Comparison of ENCODE assay signal across 24 cellular contexts in the genomic region with DNA sequence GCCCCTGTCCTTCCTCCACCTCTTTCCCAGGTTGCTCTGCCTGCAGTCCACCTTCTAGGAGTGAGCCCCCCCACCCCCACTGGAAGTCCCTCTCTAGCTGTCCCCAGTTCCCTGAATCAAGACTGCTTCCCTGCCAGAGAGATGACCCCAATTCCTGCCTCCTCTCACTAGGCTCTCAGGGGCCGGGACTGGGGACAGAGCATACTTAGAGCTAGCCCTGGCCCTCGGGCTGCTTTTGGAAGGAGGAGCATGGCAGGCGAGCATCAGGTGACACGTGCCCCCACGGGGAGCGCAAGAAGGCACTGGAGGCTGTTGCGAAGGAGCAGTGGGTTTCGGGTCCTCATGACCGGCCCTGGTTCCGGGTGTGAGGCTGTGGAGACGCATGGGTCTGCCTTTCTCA. TPM values are rescaled to one million over a fixed set of nuclear protein-coding genes. Genes with fewer than 3 reads are reported as not detected.
A peak's percentile ranks its signal among the peaks of the same experiment; 100 is the strongest.
DNase-seq lines count a peak whose midpoint lies in the region; ATAC-seq and TF ChIP-seq lines count a peak whose summit lies in the region.
"Had no signal": no experiment of that assay in that cellular context is flagged by ENCODE, and none has a peak within 500 bp of the region (broad histone marks: within the 10 kb centered on the region; RNA-seq: fewer than 3 reads in every experiment).

No MANE protein-coding gene starts in this region.

- no peaks in the 10 kb centered on the region for H3K9me3 Mint-ChIP-seq in activated T-cell treated with anti-CD3 and anti-CD28 coated beads, Interleukin-2, amount 50 U/mL, for 24 hours
- no peaks in the 10 kb centered on the region for H3K9me3 Mint-ChIP-seq in WTC11
- H3K9me3 Mint-ChIP-seq: CD14-positive monocyte had no signal

- H3K36me3 Mint-ChIP-seq in activated T-cell treated with anti-CD3 and anti-CD28 coated beads, Interleukin-2, amount 50 U/mL, for 24 hours (ENCODE audit: low read depth) = peaks cover 74% of the 10 kb centered on the region
- H3K36me3 Mint-ChIP-seq in WTC11 = peaks cover 33% of the 10 kb centered on the region

- CTCF ChIA-PET in HEK293 (lab: Yijun Ruan, JAX) = no interaction called here
- CTCF ChIA-PET in WTC11 (lab: Charles Lee) = interaction anchor here (0.7 kb wide), 1 partner anchor 326 kb away, joined by 3 read pairs; no protein-coding TSS in a partner anchor

- H3K36me3 ChIP-seq in HEK293 (ENCODE audit: control insufficient read depth in 2 of 2, insufficient read depth in 1 of 2, low read length in 2 of 2) = peaks cover 4 to 39% of the 10 kb centered on the region in 2 experiments; a peak in 2 of 3 replicates
- H3K36me3 ChIP-seq in osteoblast (ENCODE audit: insufficient read depth, low read length) = peaks cover 17% of the 10 kb centered on the region

- H3K4me1 Mint-ChIP-seq in activated T-cell treated with anti-CD3 and anti-CD28 coated beads, Interleukin-2, amount 50 U/mL, for 24 hours (ENCODE audit: low read depth) = peaks cover 37% of the 10 kb centered on the region
- no peaks in the 10 kb centered on the region for H3K4me1 Mint-ChIP-seq in WTC11
- H3K4me1 Mint-ChIP-seq: CD14-positive monocyte had no signal

- no peak overlapping the region for H2AFZ ChIP-seq in osteoblast (ENCODE audit: low read length)

- H3K27ac ChIP-seq in HEK293 (ENCODE audit: extremely low read depth, low read depth, low read length) = no peak overlapping the region
- H3K27ac ChIP-seq in osteoblast (ENCODE audit: low read depth, low read length) = no peak overlapping the region
- H3K27ac ChIP-seq: Peyer's patch, SJCRH30 had no signal

- ATAC-seq in WTC11 = no peak
- no peak for ATAC-seq in GM19324 (IDR thresholded peaks at IDR 0.05; ENCODE audit: low FRiP score, unreplicated experiment)
- ATAC-seq in GM21390 (IDR thresholded peaks at IDR 0.05; ENCODE audit: unreplicated experiment) = no peak
- ATAC-seq: A549 had no signal

- TF ChIP-seq CTCF in HEK293 (tag by site-specific recombination; IDR thresholded peaks at IDR 0.05) = no peak
- TF ChIP-seq CTCF in WTC11 (IDR thresholded peaks at IDR 0.05) = no peak
- TF ChIP-seq CTCF in osteoblast (IDR thresholded peaks at IDR 0.05; ENCODE audit: extremely low read depth, low read depth, low read length) = no peak

- H3K79me2 ChIP-seq in osteoblast (ENCODE audit: insufficient read depth, low read length) = peaks cover 65% of the 10 kb centered on the region

- H3K4me1 ChIP-seq in HEK293 (ENCODE audit: control insufficient read depth, insufficient read depth, low read length) = no peaks in the 10 kb centered on the region
- peaks cover 3% of the 10 kb centered on the region for H3K4me1 ChIP-seq in osteoblast (ENCODE audit: insufficient read depth, low read length)
- H3K4me1 ChIP-seq: HAP-1, SJCRH30 had no signal

- peaks cover 9% of the 10 kb centered on the region for H4K20me1 ChIP-seq in osteoblast (ENCODE audit: insufficient read depth, low read length)

- H3K27ac Mint-ChIP-seq in activated T-cell treated with anti-CD3 and anti-CD28 coated beads, Interleukin-2, amount 50 U/mL, for 24 hours = peak overlapping the region; percentile 26
- H3K27ac Mint-ChIP-seq in WTC11 = peak overlapping the region; percentile 65; the same call in 1 of the 2 replicates
- H3K27ac Mint-ChIP-seq: B cell had no signal

- H3K4me2 ChIP-seq in osteoblast (ENCODE audit: insufficient read depth, low read length) = no peak overlapping the region
- H3K4me2 ChIP-seq: A549 had no signal

- no peaks in the 10 kb centered on the region for H3K27me3 Mint-ChIP-seq in activated T-cell treated with anti-CD3 and anti-CD28 coated beads, Interleukin-2, amount 50 U/mL, for 24 hours
- H3K27me3 Mint-ChIP-seq in WTC11 (ENCODE audit: low read depth) = no peaks in the 10 kb centered on the region
- H3K27me3 Mint-ChIP-seq: B cell had no signal

- DNase-seq in activated T-cell treated with anti-CD3 and anti-CD28 coated beads, Interleukin-2, amount 50 U/mL, for 24 hours = no peak
- no peak for DNase-seq in activated T-cell treated with anti-CD3 and anti-CD28 coated beads, Interleukin-2, amount 50 U/mL, for 48 hours
- DNase-seq in WTC11 (ENCODE audit: low spot score) = no peak
- peak; percentile 62 for DNase-seq in osteoblast (ENCODE audit: insufficient read length, low spot score, missing footprints)
- no peak for DNase-seq in stimulated activated CD8-positive, alpha-beta memory T cell treated with anti-CD3 and anti-CD28 coated beads, Interleukin-4, amount 100 ng/mL, for 48 hours
- DNase-seq: DMS53; GF-D8; KBM-7; NCI-H1092 treated with DMSO at 0.1 percent for 48 hours; NCI-H1436 treated with DMSO at 0.1 percent for 48 hours; NCI-H2029; NCI-H345; NCI-H524; NCI-H774; NK-92 treated with Interleukin-12 subunit alpha and Interleukin-12 subunit beta, amount 100 ng/mL, for 24 hours; SJCRH30 had no signal

- no peaks in the 10 kb centered on the region for H3K27me3 ChIP-seq in osteoblast (ENCODE audit: insufficient read depth, low read length)
- H3K27me3 ChIP-seq: Peyer's patch, SJCRH30 had no signal

- H3K4me3 ChIP-seq in HEK293 (ENCODE audit: low read depth, low read length) (no peak overlapping the region), osteoblast (ENCODE audit: insufficient read depth, low read length) (no peak overlapping the region)
- H3K4me3 ChIP-seq: A549, HAP-1, Peyer's patch, SJCRH30 had no signal

- H3K9me3 ChIP-seq in HEK293 (ENCODE audit: control insufficient read depth, insufficient read depth, low read depth, low read length) (no peaks in the 10 kb centered on the region), osteoblast (ENCODE audit: low read depth, low read length) (no peaks in the 10 kb centered on the region)
- H3K9me3 ChIP-seq: A549, HAP-1, Peyer's patch, SJCRH30 had no signal

- H3K4me3 Mint-ChIP-seq in activated T-cell treated with anti-CD3 and anti-CD28 coated beads, Interleukin-2, amount 50 U/mL, for 24 hours = no peak overlapping the region
- H3K4me3 Mint-ChIP-seq in WTC11 = no peak overlapping the region
- H3K4me3 Mint-ChIP-seq: B cell, CD14-positive monocyte had no signal

- POLR2A ChIA-PET in HEK293 (lab: Yijun Ruan, JAX) (interaction anchor here (0.6 to 1.5 kb wide), 3 partner anchors 9 to 36 kb away, joined by 3 to 10 read pairs (median 4); partner anchors contain the start of gene TRAF2), WTC11 (lab: Charles Lee) (no interaction called here)

TF ChIP-seq in HEK293, 187 proteins besides CTCF, POLR2A, EP300 and RAD21:
- TF ChIP-seq IKZF3 (tag by site-specific recombination; IDR thresholded peaks at IDR 0.05) = no peak
- TF ChIP-seq GLIS2 (tag by site-specific recombination; IDR thresholded peaks at IDR 0.05) = peak; percentile 32; the same call in 1 of the 2 replicates

TF ChIP-seq in WTC11, 78 proteins besides CTCF, POLR2A, EP300 and RAD21 (continues in another document):
- no peak for TF ChIP-seq ZNF416 (CRISPR knock-in tag; IDR thresholded peaks at IDR 0.05)
- no peak for TF ChIP-seq ZNF281 (CRISPR knock-in tag; IDR thresholded peaks at IDR 0.05)
- TF ChIP-seq, protein P1, sequence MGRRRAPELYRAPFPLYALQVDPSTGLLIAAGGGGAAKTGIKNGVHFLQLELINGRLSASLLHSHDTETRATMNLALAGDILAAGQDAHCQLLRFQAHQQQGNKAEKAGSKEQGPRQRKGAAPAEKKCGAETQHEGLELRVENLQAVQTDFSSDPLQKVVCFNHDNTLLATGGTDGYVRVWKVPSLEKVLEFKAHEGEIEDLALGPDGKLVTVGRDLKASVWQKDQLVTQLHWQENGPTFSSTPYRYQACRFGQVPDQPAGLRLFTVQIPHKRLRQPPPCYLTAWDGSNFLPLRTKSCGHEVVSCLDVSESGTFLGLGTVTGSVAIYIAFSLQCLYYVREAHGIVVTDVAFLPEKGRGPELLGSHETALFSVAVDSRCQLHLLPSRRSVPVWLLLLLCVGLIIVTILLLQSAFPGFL (CRISPR knock-in tag; IDR thresholded peaks at IDR 0.05; ENCODE audit: borderline replicate concordance) = no peak
- TF ChIP-seq TCF7 (CRISPR knock-in tag; IDR thresholded peaks at IDR 0.05; ENCODE audit: low read depth) = no peak
- no peak for TF ChIP-seq CREM (CRISPR knock-in tag; IDR thresholded peaks at IDR 0.05)
- no peak for TF ChIP-seq SOX15 (CRISPR knock-in tag; IDR thresholded peaks at IDR 0.05)
- TF ChIP-seq, protein P2, sequence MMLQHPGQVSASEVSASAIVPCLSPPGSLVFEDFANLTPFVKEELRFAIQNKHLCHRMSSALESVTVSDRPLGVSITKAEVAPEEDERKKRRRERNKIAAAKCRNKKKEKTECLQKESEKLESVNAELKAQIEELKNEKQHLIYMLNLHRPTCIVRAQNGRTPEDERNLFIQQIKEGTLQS (CRISPR knock-in tag; conservative IDR thresholded peaks at IDR 0.05) = no peak

RNA-seq across cellular contexts. Expression of gene TRAF2, which starts 9.7 kb away (rescaled TPM):
- total RNA-seq in WTC11 (2021) (55.0 to 62.5 TPM (median 61.3 TPM) in 3 replicates), osteoblast (6.2 and 6.8 TPM in 2 replicates)

RNA-seq across cellular contexts. Expression of gene EDF1, which starts 29.9 kb away (rescaled TPM):
- total RNA-seq in WTC11 (2021) (312 to 334 TPM (median 328 TPM) in 3 replicates), osteoblast (126 and 173 TPM in 2 replicates)

RNA-seq across cellular contexts. Expression of gene MAMDC4, which starts 43.9 kb away (rescaled TPM):
- total RNA-seq in WTC11 (2021) (6.7 to 12.1 TPM (median 10.9 TPM) in 3 replicates), osteoblast (0.88 and 1.4 TPM in 2 replicates)

RNA-seq across cellular contexts. Expression of gene PHPT1, which starts 46.8 kb away (rescaled TPM):
- total RNA-seq in WTC11 (2021) (138 to 176 TPM (median 173 TPM) in 3 replicates), osteoblast (54.2 and 59.0 TPM in 2 replicates)

RNA-seq across cellular contexts. Expression of gene FBXW5, which starts 48.5 kb away (rescaled TPM):
- 58.2 to 70.5 TPM (median 63.9 TPM) in 3 replicates for total RNA-seq in WTC11 (2021)
- total RNA-seq in osteoblast = 143 and 157 TPM in 2 replicates
